10 cellular contexts compared by ENCODE assay signal in genomic region chr3:5138214-5138981, GRCh38. TPM values are rescaled to one million over a fixed set of nuclear protein-coding genes. Genes with fewer than 3 reads are reported as not detected.
DNase-seq lines count a peak whose midpoint lies in the region; ATAC-seq and TF ChIP-seq lines count a peak whose summit lies in the region.
"Had no signal": no experiment of that assay in that cellular context is flagged by ENCODE, and none has a peak within 500 bp of the region (broad histone marks: within the 10 kb centered on the region; RNA-seq: fewer than 3 reads in every experiment).

No MANE protein-coding gene starts in this region.

- no peaks in the 10 kb centered on the region for H3K27me3 Mint-ChIP-seq in activated T-cell treated with anti-CD3 and anti-CD28 coated beads, Interleukin-2, amount 50 U/mL, for 24 hours
- H3K27me3 Mint-ChIP-seq in WTC11 (ENCODE audit: low read depth), result no peaks in the 10 kb centered on the region
- no peaks in the 10 kb centered on the region for H3K27me3 Mint-ChIP-seq in stimulated activated naive B cell treated with anti-CD40 and anti-IgM and Interleukin-4, amounts not matched to agents 10 μg/mL and 1 μg/mL and 100 μg/mL, for 72 hours

- POLR2A ChIA-PET in WTC11 (lab: Charles Lee), result no interaction called here

- no peak for TF ChIP-seq CTCF in WTC11 (IDR thresholded peaks at IDR 0.05)

- H3K27ac Mint-ChIP-seq in activated T-cell treated with anti-CD3 and anti-CD28 coated beads, Interleukin-2, amount 50 U/mL, for 24 hours, result peak overlapping the region; percentile 66
- H3K27ac Mint-ChIP-seq in WTC11, result peak overlapping the region; percentile 6; the same call in 1 of the 2 replicates
- peak overlapping the region; percentile 97 for H3K27ac Mint-ChIP-seq in stimulated activated naive B cell treated with anti-CD40 and anti-IgM and Interleukin-4, amounts not matched to agents 10 μg/mL and 1 μg/mL and 100 μg/mL, for 72 hours

- ATAC-seq in WTC11, result no peak
- ATAC-seq in stimulated activated naive B cell treated with anti-CD40 and anti-IgM and Interleukin-4, amounts not matched to agents 10 μg/mL and 1 μg/mL and 100 μg/mL, for 72 hours (replicated peaks), result no peak
- no peak for ATAC-seq in HG03108 (IDR thresholded peaks at IDR 0.05; ENCODE audit: unreplicated experiment)
- ATAC-seq in HG03196 (IDR thresholded peaks at IDR 0.05; ENCODE audit: unreplicated experiment), result no peak

- peaks cover 75% of the 10 kb centered on the region for H3K4me1 Mint-ChIP-seq in activated T-cell treated with anti-CD3 and anti-CD28 coated beads, Interleukin-2, amount 50 U/mL, for 24 hours (ENCODE audit: low read depth)
- peaks cover 33% of the 10 kb centered on the region for H3K4me1 Mint-ChIP-seq in WTC11
- H3K4me1 Mint-ChIP-seq in stimulated activated naive B cell treated with anti-CD40 and anti-IgM and Interleukin-4, amounts not matched to agents 10 μg/mL and 1 μg/mL and 100 μg/mL, for 72 hours, result peaks cover 56 to 82% of the 10 kb centered on the region in 2 donors

- H3K4me3 Mint-ChIP-seq in activated T-cell treated with anti-CD3 and anti-CD28 coated beads, Interleukin-2, amount 50 U/mL, for 24 hours, result no peak overlapping the region
- H3K4me3 Mint-ChIP-seq in WTC11, result no peak overlapping the region
- H3K4me3 Mint-ChIP-seq in stimulated activated naive B cell treated with anti-CD40 and anti-IgM and Interleukin-4, amounts not matched to agents 10 μg/mL and 1 μg/mL and 100 μg/mL, for 72 hours, result peak overlapping the region; percentile 72 to 77

- DNase-seq in activated T-cell treated with anti-CD3 and anti-CD28 coated beads, Interleukin-2, amount 50 U/mL, for 24 hours, result no peak
- DNase-seq in activated T-cell treated with anti-CD3 and anti-CD28 coated beads, Interleukin-2, amount 50 U/mL, for 1 hour, result no peak
- DNase-seq in WTC11 (ENCODE audit: low spot score) (no peak), foreskin melanocyte (peak; percentile 63), SIG-M5 treated with dmso at 0.1 percent for 504 hours (lab: John Stamatoyannopoulos, UW; ENCODE audit: unreplicated experiment) (no peak)
- DNase-seq in stimulated activated naive B cell treated with anti-CD40 and anti-IgM and Interleukin-4, amounts not matched to agents 10 μg/mL and 1 μg/mL and 100 μg/mL, for 72 hours, result no peak
- DNase-seq: occipital lobe, RPMI8226 had no signal

- CTCF ChIA-PET in WTC11 (lab: Charles Lee), result interaction anchor here (0.9 kb wide), 1 partner anchor 158 kb away, joined by 4 read pairs; no protein-coding TSS in a partner anchor

- H3K36me3 Mint-ChIP-seq in activated T-cell treated with anti-CD3 and anti-CD28 coated beads, Interleukin-2, amount 50 U/mL, for 24 hours (ENCODE audit: low read depth), result peaks cover 41% of the 10 kb centered on the region
- peaks cover 22% of the 10 kb centered on the region for H3K36me3 Mint-ChIP-seq in WTC11
- H3K36me3 Mint-ChIP-seq in stimulated activated naive B cell treated with anti-CD40 and anti-IgM and Interleukin-4, amounts not matched to agents 10 μg/mL and 1 μg/mL and 100 μg/mL, for 72 hours, result peaks cover 40 to 50% of the 10 kb centered on the region in 2 donors

- H3K9me3 Mint-ChIP-seq in activated T-cell treated with anti-CD3 and anti-CD28 coated beads, Interleukin-2, amount 50 U/mL, for 24 hours, result peaks cover 3% of the 10 kb centered on the region
- H3K9me3 Mint-ChIP-seq in WTC11, result peaks cover 16% of the 10 kb centered on the region
- peaks cover 12 to 18% of the 10 kb centered on the region in 2 donors for H3K9me3 Mint-ChIP-seq in stimulated activated naive B cell treated with anti-CD40 and anti-IgM and Interleukin-4, amounts not matched to agents 10 μg/mL and 1 μg/mL and 100 μg/mL, for 72 hours

TF ChIP-seq in WTC11, 78 proteins besides CTCF, POLR2A, EP300 and RAD21:
- TF ChIP-seq GABPB1 (CRISPR knock-in tag; IDR thresholded peaks at IDR 0.05) (peak; percentile 11; the same call in 1 of the 2 replicates), JAZF1 (CRISPR knock-in tag; IDR thresholded peaks at IDR 0.05) (no peak)

RNA-seq across cellular contexts. Expression of gene ARL8B, which starts 16.3 kb away (rescaled TPM):
- 23.5 to 28.3 TPM (median 23.5 TPM) in 3 replicates for total RNA-seq in WTC11 (2021)

RNA-seq across cellular contexts. Expression of gene EDEM1, which starts 49.1 kb away (rescaled TPM):
- total RNA-seq in WTC11 (2021), result 18.0 to 22.4 TPM (median 18.0 TPM) in 3 replicates

Comparison
In these comparisons a context has a peak if more than half of its experiments do, and no peak if none do; other contexts are left out.
1. H3K27ac Mint-ChIP-seq: peak in every context shown above with its lines; median percentile 97 in stimulated activated naive B cell treated with anti-CD40 and anti-IgM and Interleukin-4, amounts not matched to agents 10 μg/mL and 1 μg/mL and 100 μg/mL, for 72 hours; 66 in activated T-cell treated with anti-CD3 and anti-CD28 coated beads, Interleukin-2, amount 50 U/mL, for 24 hours; 6 in WTC11.
2. H3K4me3 Mint-ChIP-seq: peak in stimulated activated naive B cell treated with anti-CD40 and anti-IgM and Interleukin-4, amounts not matched to agents 10 μg/mL and 1 μg/mL and 100 μg/mL, for 72 hours (2 of 2); none in activated T-cell treated with anti-CD3 and anti-CD28 coated beads, Interleukin-2, amount 50 U/mL, for 24 hours (single experiment) and WTC11 (single experiment).